8 cellular contexts compared by ENCODE assay signal in the genomic region with DNA sequence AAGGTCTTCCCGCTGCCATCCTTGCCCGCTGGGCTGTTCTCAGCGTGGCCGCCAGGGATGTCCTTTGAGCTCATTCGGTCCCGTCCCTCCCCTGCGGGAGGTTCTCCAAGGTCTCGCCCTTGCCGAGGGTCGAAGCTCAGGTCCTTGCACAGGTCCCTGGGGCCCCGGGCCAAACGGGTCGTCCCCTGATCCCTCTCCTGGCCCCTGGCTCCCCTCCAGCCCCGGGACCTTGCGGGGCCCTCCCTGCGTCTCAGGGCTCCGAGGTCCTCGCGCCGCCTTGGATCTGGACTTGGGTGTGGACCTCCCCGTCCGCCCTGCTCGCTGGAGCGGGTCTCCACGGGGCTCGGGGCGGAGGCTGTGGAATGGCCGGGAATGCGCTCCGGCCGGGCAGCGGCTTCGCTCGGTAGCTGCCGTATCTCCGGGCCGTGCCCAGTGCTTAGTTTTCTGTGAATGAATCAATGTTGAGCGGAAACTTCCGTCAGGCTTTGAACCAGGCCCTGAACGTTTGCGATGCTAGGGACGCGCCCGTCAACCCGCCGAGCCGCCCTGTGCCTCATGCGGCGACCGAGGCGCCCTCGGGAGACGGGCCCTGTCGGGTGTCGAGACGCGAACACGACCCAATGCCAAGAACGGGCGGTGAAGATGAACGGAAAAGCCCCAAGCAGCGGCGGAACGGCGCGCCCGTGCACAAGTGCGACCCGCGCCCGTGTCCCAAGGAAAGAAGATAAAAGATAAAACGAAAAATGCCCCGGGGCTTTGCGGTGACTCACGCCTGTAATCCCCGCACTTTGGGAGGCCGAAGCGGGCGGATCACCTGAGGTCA. TPM values are rescaled to one million over a fixed set of nuclear protein-coding genes. Genes with fewer than 3 reads are reported as not detected.
A peak's percentile ranks its signal among the peaks of the same experiment; 100 is the strongest.
DNase-seq lines count a peak whose midpoint lies in the region; ATAC-seq and TF ChIP-seq lines count a peak whose summit lies in the region.

No MANE protein-coding gene starts in this region.

- H3K27me3 ChIP-seq in AG04450 (ENCODE audit: control insufficient read depth, insufficient read depth, low read length) (no peaks in the 10 kb centered on the region), lung (ENCODE audit: control insufficient read depth, insufficient read depth) (no peaks in the 10 kb centered on the region)

- H3K4me1 ChIP-seq in lung (ENCODE audit: control insufficient read depth in 2 of 2, insufficient read depth in 2 of 2, low read length in 2 of 2) = no peaks in the 10 kb centered on the region

- H3K9me3 ChIP-seq in AG04450 (ENCODE audit: control insufficient read depth, insufficient read depth, low read length) (peaks cover 1% of the 10 kb centered on the region), lung (ENCODE audit: control insufficient read depth in 2 of 2, insufficient read depth in 1 of 2, low read length in 1 of 2) (no peaks in the 10 kb centered on the region)

- H3K4me3 ChIP-seq in AG04450 (ENCODE audit: low read depth, low read length) = peak overlapping the region; percentile 45
- H3K4me3 ChIP-seq in HFF-Myc (replicated peaks; ENCODE audit: low read depth, low read length) = no peak overlapping the region; the same call in 1 of the 2 replicates
- no peak overlapping the region for H3K4me3 ChIP-seq in coronary artery
- H3K4me3 ChIP-seq in lung = peak overlapping the region; percentile 35

- DNase-seq in AG04450 (ENCODE audit: low read depth, low spot score) (no peak), HFF-Myc (ENCODE audit: extremely low read depth, low read depth) (no peak), coronary artery (ENCODE audit: low spot score) (peak; percentile 86), lung (ENCODE audit: low spot score) (peak; percentile 63), NCI-H2107 treated with DMSO at 0.1 percent for 48 hours (lab: John Stamatoyannopoulos, UW; ENCODE audit: unreplicated experiment) (no peak)
- peak; percentile 46 to 60 for DNase-seq in activated CD4-positive, alpha-beta T cell treated with anti-CD3 and anti-CD28 coated beads, Interleukin-2, amount 50 U/mL, for 24 hours (ENCODE audit: low read depth in 1 of 2, low spot score in 1 of 2)
- DNase-seq in stimulated activated CD8-positive, alpha-beta memory T cell treated with anti-CD3 and anti-CD28 coated beads, Interleukin-12 subunit alpha, Interleukin-12 subunit beta, amount 100 ng/mL, for 24 hours (ENCODE audit: extremely low read depth) = peak; percentile 36

- peak; percentile 45 for TF ChIP-seq CTCF in AG04450 (IDR thresholded peaks at IDR 0.05; ENCODE audit: low read depth, low read length)
- peak; percentile 14 for TF ChIP-seq CTCF in HFF-Myc (IDR thresholded peaks at IDR 0.05; ENCODE audit: low read depth, low read length, missing control alignments)
- TF ChIP-seq CTCF in coronary artery (IDR thresholded peaks at IDR 0.05) = no peak
- no peak for TF ChIP-seq CTCF in lung (IDR thresholded peaks at IDR 0.05; ENCODE audit: control extremely low read depth, extremely low read depth)

- H3K27ac ChIP-seq in AG04450 (ENCODE audit: low read depth, low read length) (peak overlapping the region; percentile 77), coronary artery (no peak overlapping the region), lung (ENCODE audit: low read depth in 1 of 2, low read length in 1 of 2) (peak overlapping the region; percentile 79 to 91)

- peak; percentile 10 for ATAC-seq in lung (ENCODE audit: insufficient read depth, low FRiP score)
- ATAC-seq in HG03571 (IDR thresholded peaks at IDR 0.05; ENCODE audit: unreplicated experiment) = no peak

- WGBS in lung, 2 donors = 1% methylated on average over 72 to 79 of the region's 79 CpGs

- POLR2A ChIA-PET in AG04450 (lab: Yijun Ruan, JAX) = interaction anchor here (0.6 to 1.1 kb wide), 7 partner anchors 23 to 1331 kb away, joined by 3 to 9 read pairs (median 4); no protein-coding TSS in a partner anchor

- CTCF ChIA-PET in AG04450 (lab: Charles Lee) = interaction anchor here (0.9 kb wide), 1 partner anchor 139 kb away, joined by 5 read pairs; a partner anchor contains a TSS

- peaks cover 0 to 9% of the 10 kb centered on the region in 2 donors for H3K36me3 ChIP-seq in lung (ENCODE audit: control insufficient read depth in 2 of 2, insufficient read depth in 2 of 2, low read length in 2 of 2)

RNA-seq across cellular contexts. Expression of a gene that starts 0.8 kb away (rescaled TPM):
- polyA plus RNA-seq in AG04450 (2011; rRNA removed) = not detected in 2 replicates
- under 0.01 TPM in 2 replicates for polyA minus RNA-seq in AG04450 (2011; rRNA and poly(A)+ RNA removed)
- total RNA-seq in lung = 10 to 100 TPM in 1 of 2 donors, not detected in 1; 95.6 TPM
- polyA plus RNA-seq in lung = not detected

RNA-seq across cellular contexts. Expression of a gene that starts 27.7 kb away (rescaled TPM):
- polyA plus RNA-seq in AG04450 (2011; rRNA removed) (22.3 and 22.7 TPM in 2 replicates), lung (10 to 100 TPM; 19.7 to 23.6 TPM)
- polyA minus RNA-seq in AG04450 (2011; rRNA and poly(A)+ RNA removed) = 13.6 TPM in 2 replicates
- total RNA-seq in lung = 10 to 100 TPM; 15.7 to 27.3 TPM

Comparison
In these comparisons a context has a peak if more than half of its experiments do, and no peak if none do; other contexts are left out.
1. DNase-seq: peak in activated CD4-positive, alpha-beta T cell treated with anti-CD3 and anti-CD28 coated beads, Interleukin-2, amount 50 U/mL, for 24 hours (2 of 2), coronary artery (single experiment), lung (single experiment) and stimulated activated CD8-positive, alpha-beta memory T cell treated with anti-CD3 and anti-CD28 coated beads, Interleukin-12 subunit alpha, Interleukin-12 subunit beta, amount 100 ng/mL, for 24 hours (single experiment); none in AG04450 (single experiment), HFF-Myc (single experiment) and NCI-H2107 treated with DMSO at 0.1 percent for 48 hours (single experiment).
2. H3K27ac ChIP-seq: peak in AG04450 (single experiment) and lung (2 of 2); none in coronary artery (0 of 2).
3. H3K4me3 ChIP-seq: peak in AG04450 (single experiment) and lung (single experiment); none in HFF-Myc (single experiment) and coronary artery (single experiment).
4. CTCF ChIP-seq: peak in AG04450 (single experiment) and HFF-Myc (single experiment); none in coronary artery (single experiment) and lung (single experiment).